In the genomic region with DNA sequence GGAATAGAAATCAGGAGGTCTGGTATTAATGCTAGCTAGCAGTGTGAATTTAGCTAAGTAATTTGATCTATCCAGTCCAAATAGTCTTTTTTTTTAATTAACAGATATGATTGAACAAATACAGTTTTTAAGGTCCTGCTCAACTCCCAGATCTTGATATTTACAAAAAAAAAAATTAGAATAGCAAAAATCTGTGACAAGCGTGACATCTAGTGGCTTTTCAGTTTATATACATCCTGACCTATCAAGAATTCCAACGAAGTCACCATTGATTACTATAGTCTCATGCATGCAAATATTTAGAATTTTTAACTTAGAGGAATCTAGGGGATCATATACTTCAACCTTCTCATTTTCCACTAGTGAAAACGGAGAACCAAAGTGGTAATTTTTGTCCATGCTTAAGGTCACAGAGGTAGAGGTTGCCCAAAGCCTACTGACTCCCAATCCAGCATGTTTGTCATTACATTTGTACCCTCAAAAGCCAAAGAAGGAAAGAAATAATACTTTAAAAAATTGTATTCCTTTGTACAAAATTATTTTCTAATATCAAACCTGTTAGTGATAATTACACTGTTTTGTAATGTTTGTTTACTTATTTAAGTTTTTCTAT, we compare ENCODE assay signal across 8 cellular contexts. TPM values are rescaled to one million over a fixed set of nuclear protein-coding genes. Genes with fewer than 3 reads are reported as not detected.
DNase-seq lines count a peak whose midpoint lies in the region; ATAC-seq, FAIRE-seq and TF ChIP-seq lines count a peak whose summit lies in the region.

No MANE protein-coding gene starts in this region.

- no peaks in the 10 kb centered on the region for H3K36me3 ChIP-seq in GM12878 (ENCODE audit: control insufficient read depth in 2 of 2, insufficient read depth in 2 of 2, low read length in 1 of 2)

- H3K4me3 ChIP-seq in GM12878, result no peak overlapping the region

- H3K27me3 Mint-ChIP-seq in mesothelial cell of epicardium (ENCODE audit: low read depth), result peaks cover 5% of the 10 kb centered on the region
- peaks cover 16% of the 10 kb centered on the region for H3K27me3 Mint-ChIP-seq in activated naive CD8-positive, alpha-beta T cell treated with anti-CD3 and anti-CD28 coated beads for 36 hours

- WGBS in GM12878 (ENCODE audit: insufficient coverage, insufficient replicate concordance, low lambda C conversion rate, missing lambda C conversion rate), result 0% methylated on average over 3 of the region's 3 CpGs

- H3K36me3 Mint-ChIP-seq in mesothelial cell of epicardium, result no peaks in the 10 kb centered on the region
- no peaks in the 10 kb centered on the region for H3K36me3 Mint-ChIP-seq in activated naive CD8-positive, alpha-beta T cell treated with anti-CD3 and anti-CD28 coated beads for 36 hours

- no peaks in the 10 kb centered on the region for H3K9me3 ChIP-seq in GM12878 (replicated peaks; ENCODE audit: control insufficient read depth, insufficient read depth, low read length)

- TF ChIP-seq POLR2A in GM12878 (IDR thresholded peaks at IDR 0.05; ENCODE audit: low read depth, low read length), result no peak

- RAD21 ChIA-PET in GM12878 (lab: Charles Lee; ENCODE audit: unreplicated experiment), result interaction anchor here (0.8 to 1.6 kb wide), 3 partner anchors 123 to 512 kb away, joined by 3 to 4 read pairs (median 4); no protein-coding TSS in a partner anchor

- H3K27ac ChIP-seq in GM12878 (ENCODE audit: control insufficient read depth, insufficient read depth), result no peak overlapping the region

- H3K27me3 ChIP-seq in GM12878 (replicated peaks in 1 of 2; ENCODE audit: control insufficient read depth in 2 of 2, insufficient read depth in 2 of 2, low read length in 1 of 2), result no peaks in the 10 kb centered on the region

- FAIRE-seq in GM12878 (lab: Jason Lieb, UNC), result peak; percentile 41

- POLR2A ChIA-PET in GM10248 (lab: Yijun Ruan, JAX), result no interaction called here
- POLR2A ChIA-PET in GM12878 (lab: Charles Lee), result no interaction called here

- peaks cover 29% of the 10 kb centered on the region for H3K4me1 Mint-ChIP-seq in mesothelial cell of epicardium
- H3K4me1 Mint-ChIP-seq in activated naive CD8-positive, alpha-beta T cell treated with anti-CD3 and anti-CD28 coated beads for 36 hours, result no peaks in the 10 kb centered on the region

- peak; percentile 57 for TF ChIP-seq RAD21 in GM12878 (IDR thresholded peaks at IDR 0.05; ENCODE audit: insufficient read depth, low read depth, low read length)

- H3K9ac ChIP-seq in GM12878 (ENCODE audit: control insufficient read depth, insufficient read depth, low read length), result no peak overlapping the region

- H3K4me1 ChIP-seq in GM12878 (ENCODE audit: control insufficient read depth, insufficient read depth, low read length), result no peaks in the 10 kb centered on the region

- CTCF ChIA-PET in GM10248 (lab: Yijun Ruan, JAX) (interaction anchor here (0.9 to 1.4 kb wide), 6 partner anchors 10 to 935 kb away, joined by 3 to 8 read pairs (median 4); no protein-coding TSS in a partner anchor), GM12878 (lab: Yijun Ruan, JAX) (interaction anchor here (0.6 to 1.8 kb wide), 12 partner anchors 8 to 1417 kb away, joined by 3 to 7 read pairs (median 3); no protein-coding TSS in a partner anchor)

- no peak overlapping the region for H2AFZ ChIP-seq in GM12878 (ENCODE audit: control insufficient read depth, low read depth, low read length)

- peak; percentile 61 for ATAC-seq in GM12878
- ATAC-seq in GM19455 (IDR thresholded peaks at IDR 0.05; ENCODE audit: unreplicated experiment), result no peak

- H3K79me2 ChIP-seq in GM12878 (ENCODE audit: control insufficient read depth, insufficient read depth, low read length), result no peaks in the 10 kb centered on the region

- no peak for TF ChIP-seq EP300 in GM12878 (IDR thresholded peaks at IDR 0.05; ENCODE audit: borderline replicate concordance in 1 of 2, control insufficient read depth in 1 of 2, low read depth in 2 of 2, low read length in 2 of 2)

- no peaks in the 10 kb centered on the region for H4K20me1 ChIP-seq in GM12878 (ENCODE audit: control insufficient read depth, insufficient read depth)

- SMC1A ChIA-PET in GM12878 (lab: Charles Lee; ENCODE audit: uncharacterized antibody, unreplicated experiment), result interaction anchor here (0.7 to 2.4 kb wide), 4 partner anchors 13 to 1073 kb away, joined by 3 to 7 read pairs (median 3); no protein-coding TSS in a partner anchor

- H3K9me3 Mint-ChIP-seq in mesothelial cell of epicardium, result no peaks in the 10 kb centered on the region
- no peaks in the 10 kb centered on the region for H3K9me3 Mint-ChIP-seq in activated naive CD8-positive, alpha-beta T cell treated with anti-CD3 and anti-CD28 coated beads for 36 hours

- intact Hi-C loops in GM12878 (cut with micrococcal nuclease; ENCODE audit: unreplicated experiment) (loop anchor here (1.0 to 5.0 kb wide), 2 partner anchors 714 to 801 kb away; no protein-coding TSS in a partner anchor), posterior vena cava (cut with DNase I) (no loop called here)

- no peak overlapping the region for H3K27ac Mint-ChIP-seq in mesothelial cell of epicardium
- H3K27ac Mint-ChIP-seq in activated naive CD8-positive, alpha-beta T cell treated with anti-CD3 and anti-CD28 coated beads for 36 hours, result no peak overlapping the region

- TF ChIP-seq CTCF in GM10248 (IDR thresholded peaks at IDR 0.05; ENCODE audit: control extremely low read depth, extremely low read depth, low read depth, missing control alignments) (peak; percentile 31), GM12878 (IDR thresholded peaks at IDR 0.05 in 2 of 3, conservative IDR thresholded peaks at IDR 0.05 in 1 of 3; ENCODE audit: control insufficient read depth in 2 of 3, extremely low read depth in 1 of 3, insufficient read depth in 1 of 3, low read depth in 3 of 3, low read length in 3 of 3) (peak; percentile 26 to 51 (median 33); a peak in 4 of 6 replicates), mesothelial cell of epicardium (IDR thresholded peaks at IDR 0.05; ENCODE audit: unreplicated experiment) (peak; percentile 39)

- in situ Hi-C loops in GM12878 (cut with MboI), result no loop called here

- DNase-seq in GM10248 (ENCODE audit: extremely low spot score), result no peak
- DNase-seq in MV-4-11 (lab: John Stamatoyannopoulos, UW), result peak; percentile 8
- DNase-seq in GM12878 (ENCODE audit: low read depth, low spot score), result no peak
- no peak for DNase-seq in mesothelial cell of epicardium (ENCODE audit: low spot score in 2 of 2, unreplicated experiment in 2 of 2)
- DNase-seq in posterior vena cava (ENCODE audit: low spot score), result no peak
- no peak for DNase-seq in NCI-H1417 treated with DMSO at 0.1 percent for 48 hours (lab: John Stamatoyannopoulos, UW)
- no peak for DNase-seq in activated naive CD8-positive, alpha-beta T cell treated with anti-CD3 and anti-CD28 coated beads for 36 hours

- no peak overlapping the region for H3K4me3 Mint-ChIP-seq in mesothelial cell of epicardium
- H3K4me3 Mint-ChIP-seq in activated naive CD8-positive, alpha-beta T cell treated with anti-CD3 and anti-CD28 coated beads for 36 hours, result no peak overlapping the region

- BruUV-seq in GM12878 (replicated peaks; lab: Mats Ljungman, UMichigan), result no TSS peak

- no peak overlapping the region for H3K4me2 ChIP-seq in GM12878 (ENCODE audit: control insufficient read depth, insufficient read depth)

TF ChIP-seq in GM12878, 131 proteins besides CTCF, POLR2A, EP300 and RAD21:
- TF ChIP-seq MEF2B (IDR thresholded peaks at IDR 0.05; ENCODE audit: partially characterized antibody, poor library complexity, severe bottlenecking), result no peak
- TF ChIP-seq ZNF384 (IDR thresholded peaks at IDR 0.05; ENCODE audit: borderline replicate concordance, low read depth, low read length), result peak; percentile 45; the same call in 1 of the 2 replicates

RNA-seq across cellular contexts. Expression of gene TARS1, which starts 17.6 kb away (rescaled TPM):
- 127 and 128 TPM in 2 replicates for total RNA-seq in GM12878 (2013; cell fraction: nucleolus; rRNA removed)
- total RNA-seq in GM12878 (2014; rRNA removed), result 198 and 242 TPM in 2 replicates
- total RNA-seq in GM12878 (2014; rRNA removed; fragmentation: Illumina TruSeq; extraction: Trizol), result 320 and 350 TPM in 2 replicates
- total RNA-seq in GM12878 (2021), result 212 and 216 TPM in 2 replicates
- polyA plus RNA-seq in GM12878 (2011; ENCODE audit: low read depth), result 164 TPM
- polyA plus RNA-seq in GM12878 (2011; rRNA removed), result 172 and 312 TPM in 2 replicates
- 80.0 and 82.0 TPM in 2 replicates for polyA plus RNA-seq in GM12878 (2011; cell fraction: cytosol; rRNA removed)
- 92.9 and 108 TPM in 2 replicates for polyA plus RNA-seq in GM12878 (2011; cell fraction: nucleus; rRNA removed)
- 148 and 162 TPM in 2 replicates for polyA plus RNA-seq in GM12878 (2012)
- 271 and 346 TPM in 2 replicates for polyA plus RNA-seq in GM12878 (2014; fragmentation: Illumina TruSeq; extraction: Trizol)
- polyA plus RNA-seq in GM12878 (2014; fragmentation: Nextera tagmentation; extraction: Ambion mirVana), result 100 to 1,000 TPM; 163 to 244 TPM
- polyA plus RNA-seq in GM12878 (2014; rRNA removed), result 170 and 210 TPM in 2 replicates
- polyA plus RNA-seq in GM12878 (2016; fragmentation: Nextera tagmentation; extraction: Ambion mirVana), result 100 to 1,000 TPM; 244 to 254 TPM
- polyA minus RNA-seq in GM12878 (2011; rRNA and poly(A)+ RNA removed), result 106 and 119 TPM in 2 replicates
- polyA minus RNA-seq in GM12878 (2011; cell fraction: cytosol; rRNA and poly(A)+ RNA removed), result 62.0 and 73.3 TPM in 2 replicates
- polyA minus RNA-seq in GM12878 (2011; cell fraction: nucleus; rRNA and poly(A)+ RNA removed), result 37.8 and 55.5 TPM in 2 replicates
- 114 to 119 TPM (median 117 TPM) in 3 replicates for total RNA-seq in mesothelial cell of epicardium
- 100 to 1,000 TPM in 1 of 2 donors, 10 to 100 TPM in 1; 85.9 to 113 TPM for total RNA-seq in posterior vena cava
- 100 to 1,000 TPM; 290 to 299 TPM for total RNA-seq in activated naive CD8-positive, alpha-beta T cell treated with anti-CD3 and anti-CD28 coated beads for 36 hours
